Comparison of ENCODE assay signal across 29 cellular contexts in genomic region chr1:229288516-229288915, GRCh38.
"Had no signal": no experiment of that assay in that cellular context is flagged by ENCODE, and none has a peak within 500 bp of the region (broad histone marks: within the 10 kb centered on the region; RNA-seq: fewer than 3 reads in every experiment).

No MANE protein-coding gene starts in this region.

- H3K4me1 ChIP-seq: neural progenitor cell had no signal

- H3K36me3 ChIP-seq: neural progenitor cell, ovary, thoracic aorta, vagina had no signal

- H3K9me3 ChIP-seq: ovary, psoas muscle, right lobe of liver, sigmoid colon, stomach, thoracic aorta, thyroid gland, tibial nerve, upper lobe of left lung, vagina had no signal

- ATAC-seq: naive thymus-derived CD8-positive, alpha-beta T cell; psoas muscle; right cardiac atrium; right lobe of liver; stimulated activated effector memory CD8-positive, alpha-beta T cell treated with anti-CD3 and anti-CD28 coated beads, Interleukin-12 subunit alpha, Interleukin-12 subunit beta, amount 100 ng/mL, for 72 hours; stimulated activated naive B cell treated with anti-CD40 and anti-IgM and Interleukin-4, amounts not matched to agents 10 μg/mL and 1 μg/mL and 100 μg/mL, for 72 hours had no signal

- H3K27ac ChIP-seq: neural progenitor cell, ovary, parathyroid adenoma, psoas muscle, right lobe of liver, sigmoid colon, stomach, thoracic aorta, thyroid gland, tibial nerve, upper lobe of left lung, vagina had no signal

- FAIRE-seq: small intestine, urothelium cell line had no signal

- H3K4me3 ChIP-seq: neural progenitor cell, ovary, psoas muscle, right lobe of liver, sigmoid colon, stomach, thoracic aorta, thyroid gland, tibial nerve, upper lobe of left lung, vagina had no signal

- H3K27me3 Mint-ChIP-seq: naive thymus-derived CD8-positive, alpha-beta T cell; progenitor cell of endocrine pancreas; stimulated activated naive B cell treated with anti-CD40 and anti-IgM and Interleukin-4, amounts not matched to agents 10 μg/mL and 1 μg/mL and 100 μg/mL, for 72 hours; stimulated activated naive CD8-positive, alpha-beta T cell treated with anti-CD3 and anti-CD28 coated beads, Interleukin-15, Interleukin-2, amounts not matched to agents 100 ng/mL and 50 ng/mL, for 24 hours had no signal

- DNase-seq: naive thymus-derived CD8-positive, alpha-beta T cell; occipital lobe; ovary; posterior cingulate gyrus; psoas muscle; right cardiac atrium; right lobe of liver; sigmoid colon; small intestine; stimulated activated CD4-positive, alpha-beta T cell treated with anti-CD3 and anti-CD28 coated beads, Interleukin-15, amount 100 ng/mL, for 24 hours; stimulated activated CD4-positive, alpha-beta T cell treated with anti-CD3 and anti-CD28 coated beads, Interleukin-2, amount 100 ng/mL, for 24 hours; stimulated activated CD4-positive, alpha-beta T cell treated with anti-CD3 and anti-CD28 coated beads, Interleukin-2, amount 100 ng/mL, for 48 hours; stimulated activated CD4-positive, alpha-beta T cell treated with anti-CD3 and anti-CD28 coated beads, Interleukin-4, amount 100 ng/mL, for 24 hours; stimulated activated naive B cell treated with anti-CD40 and anti-IgM and Interleukin-4, amounts not matched to agents 10 μg/mL and 1 μg/mL and 100 μg/mL, for 72 hours; stimulated activated naive CD4-positive, alpha-beta T cell treated with Interleukin-2 at 50 U/mL for 16 hours; stomach; thyroid gland; trophoblast cell; upper lobe of left lung had no signal

- H3K9me3 Mint-ChIP-seq: naive thymus-derived CD8-positive, alpha-beta T cell; nephron; neural progenitor cell; stimulated activated effector memory CD8-positive, alpha-beta T cell treated with anti-CD3 and anti-CD28 coated beads, Interleukin-12 subunit alpha, Interleukin-12 subunit beta, amount 100 ng/mL, for 72 hours had no signal

- H3K27ac Mint-ChIP-seq: naive thymus-derived CD8-positive, alpha-beta T cell; nephron; neural progenitor cell; progenitor cell of endocrine pancreas; stimulated activated effector memory CD8-positive, alpha-beta T cell treated with anti-CD3 and anti-CD28 coated beads, Interleukin-12 subunit alpha, Interleukin-12 subunit beta, amount 100 ng/mL, for 72 hours; stimulated activated naive B cell treated with anti-CD40 and anti-IgM and Interleukin-4, amounts not matched to agents 10 μg/mL and 1 μg/mL and 100 μg/mL, for 72 hours; stimulated activated naive CD8-positive, alpha-beta T cell treated with anti-CD3 and anti-CD28 coated beads, Interleukin-15, Interleukin-2, amounts not matched to agents 100 ng/mL and 50 ng/mL, for 24 hours had no signal

- H3K4me3 Mint-ChIP-seq: naive thymus-derived CD8-positive, alpha-beta T cell; nephron; neural progenitor cell; stimulated activated effector memory CD8-positive, alpha-beta T cell treated with anti-CD3 and anti-CD28 coated beads, Interleukin-12 subunit alpha, Interleukin-12 subunit beta, amount 100 ng/mL, for 72 hours; stimulated activated naive B cell treated with anti-CD40 and anti-IgM and Interleukin-4, amounts not matched to agents 10 μg/mL and 1 μg/mL and 100 μg/mL, for 72 hours; stimulated activated naive CD8-positive, alpha-beta T cell treated with anti-CD3 and anti-CD28 coated beads, Interleukin-15, Interleukin-2, amounts not matched to agents 100 ng/mL and 50 ng/mL, for 24 hours had no signal

- H3K27me3 ChIP-seq: neural progenitor cell, ovary, right lobe of liver, sigmoid colon, stomach, thyroid gland, tibial nerve, upper lobe of left lung, vagina had no signal
